25 cellular contexts compared by ENCODE assay signal in the genomic region with DNA sequence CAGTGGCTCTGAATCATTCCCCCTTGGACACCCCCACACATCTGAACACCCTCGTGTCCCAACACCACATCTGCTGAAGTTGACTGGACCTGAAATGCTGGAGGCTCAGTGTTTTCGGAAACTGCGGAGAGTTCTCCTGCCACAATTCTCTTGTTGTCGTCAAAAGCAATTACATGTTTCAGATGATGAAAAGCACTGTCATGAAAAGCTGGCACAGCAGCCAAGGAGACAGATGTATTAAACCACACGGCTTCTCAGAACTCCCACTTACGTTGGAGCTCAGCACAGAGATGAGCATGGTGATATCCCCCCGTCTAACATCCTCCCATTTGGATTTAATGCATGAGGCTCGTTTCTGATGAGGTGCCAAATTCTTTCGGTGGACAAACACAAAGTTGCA.
DNase-seq lines count a peak whose midpoint lies in the region; ATAC-seq, FAIRE-seq and TF ChIP-seq lines count a peak whose summit lies in the region.
"Had no signal": no experiment of that assay in that cellular context is flagged by ENCODE, and none has a peak within 500 bp of the region (broad histone marks: within the 10 kb centered on the region; RNA-seq: fewer than 3 reads in every experiment).

No MANE protein-coding gene starts in this region.

- BruUV-seq in HepG2 (replicated peaks; lab: Mats Ljungman, UMichigan): no TSS peak

- no peak overlapping the region for H2AFZ ChIP-seq in HepG2 (ENCODE audit: low read length)

- H3K4me1 ChIP-seq in upper lobe of left lung (peaks cover 0 to 6% (median 0%) of the 10 kb centered on the region in 4 donors), HepG2 (ENCODE audit: insufficient read depth, low read length) (peaks cover 21% of the 10 kb centered on the region)

- TF ChIP-seq POLR2A in upper lobe of left lung (IDR thresholded peaks at IDR 0.05): no peak
- TF ChIP-seq POLR2A in HepG2 (IDR thresholded peaks at IDR 0.05; ENCODE audit: insufficient read depth in 1 of 2, low read depth in 2 of 2, low read length in 2 of 2): no peak

- no peak overlapping the region for H3K4me2 ChIP-seq in HepG2 (ENCODE audit: low read depth, low read length)
- H3K4me2 ChIP-seq: KMS-11 had no signal

- DNase-seq in GM04504 (ENCODE audit: low read depth) (peak; percentile 20), RPMI7951 (ENCODE audit: low read depth) (peak; percentile 4), fibroblast of mammary gland (ENCODE audit: low read depth) (peak; percentile 74), urothelium cell line (ENCODE audit: low spot score) (no peak), NCI-H774 (lab: John Stamatoyannopoulos, UW) (no peak), upper lobe of left lung (no peak), HepG2 (ENCODE audit: low spot score) (no peak)
- no peak for DNase-seq in stimulated activated naive CD4-positive, alpha-beta T cell treated with Interleukin-2 at 50 U/mL for 16 hours (lab: John Stamatoyannopoulos, UW)
- DNase-seq: AML-193, DMS53, GDM1, H9, HFFc6, NCI-H1105, NCI-H146, NCI-H2081, NCI-H2171, NCI-H345, NCI-H524, RPMI8226, SHP77 had no signal

- H4K20me1 ChIP-seq in HepG2 (ENCODE audit: insufficient read depth, low read length): no peaks in the 10 kb centered on the region

- 67 to 91% methylated on average over 9 of the region's 9 CpGs for WGBS in upper lobe of left lung, 2 donors
- WGBS in HepG2 (ENCODE audit: low lambda C conversion rate): 41% methylated on average over 9 of the region's 9 CpGs

- in situ Hi-C loops in HepG2 (cut with HindIII; ENCODE audit: extremely low pct_ligation_motif_present, low pct_unique_long_range_greater_than_20kb): no loop called here

- H3K27ac ChIP-seq in upper lobe of left lung (no peak overlapping the region), HepG2 (ENCODE audit: extremely low read length, insufficient read depth, low read length) (no peak overlapping the region)
- H3K27ac ChIP-seq: C4-2B, HL-60, KMS-11, SK-N-MC had no signal

- no peak overlapping the region for H3K9ac ChIP-seq in HepG2 (ENCODE audit: insufficient read depth, low read depth, low read length)
- H3K9ac ChIP-seq: KMS-11 had no signal

- intact Hi-C loops in HepG2 (cut with micrococcal nuclease; ENCODE audit: unreplicated experiment): no loop called here

- no peak for TF ChIP-seq RAD21 in HepG2 (CRISPR knock-in tag; IDR thresholded peaks at IDR 0.05)

- POLR2A ChIA-PET in HepG2 (lab: Yijun Ruan, JAX): no interaction called here

- TF ChIP-seq CTCF in fibroblast of mammary gland (conservative IDR thresholded peaks at IDR 0.05; ENCODE audit: control insufficient read depth, insufficient read depth, low read depth, low read length): no peak
- TF ChIP-seq CTCF in upper lobe of left lung (IDR thresholded peaks at IDR 0.05): no peak
- TF ChIP-seq CTCF in HepG2 (CRISPR knock-in tag; IDR thresholded peaks at IDR 0.05): no peak

- FAIRE-seq in urothelium cell line (lab: Jason Lieb, UNC) (peak; percentile 30), HepG2 (lab: Jason Lieb, UNC) (no peak)

- ATAC-seq in upper lobe of left lung (ENCODE audit: low FRiP score in 2 of 2) (no peak), HepG2 (no peak)

- TF ChIP-seq EP300 in upper lobe of left lung (IDR thresholded peaks at IDR 0.05) (no peak), HepG2 (IDR thresholded peaks at IDR 0.05; ENCODE audit: low read depth in 2 of 2, low read length in 2 of 2) (no peak), HepG2 (CRISPR knock-in tag; IDR thresholded peaks at IDR 0.05; ENCODE audit: borderline replicate concordance) (no peak)

- no peaks in the 10 kb centered on the region for H3K36me3 ChIP-seq in upper lobe of left lung
- H3K36me3 ChIP-seq in HepG2 (replicated peaks in 1 of 2; ENCODE audit: control insufficient read depth in 1 of 2, insufficient read depth in 2 of 2, low read length in 2 of 2): no peaks in the 10 kb centered on the region

- H3K4me3 ChIP-seq in fibroblast of mammary gland (ENCODE audit: control insufficient read depth, low read depth, low read length) (no peak overlapping the region), upper lobe of left lung (no peak overlapping the region), HepG2 (replicated peaks in 1 of 3; ENCODE audit: insufficient read depth in 1 of 3, low read depth in 2 of 3, low read length in 3 of 3) (no peak overlapping the region)
- H3K4me3 ChIP-seq: SK-N-MC had no signal

- H3K9me3 ChIP-seq in upper lobe of left lung: no peaks in the 10 kb centered on the region
- no peaks in the 10 kb centered on the region for H3K9me3 ChIP-seq in HepG2 (ENCODE audit: low read length)

- no peaks in the 10 kb centered on the region for H3K79me2 ChIP-seq in HepG2 (ENCODE audit: insufficient read depth, low read length)

- H3K27me3 ChIP-seq in upper lobe of left lung (no peaks in the 10 kb centered on the region), HepG2 (ENCODE audit: control insufficient read depth in 1 of 2, insufficient read depth in 2 of 2, low read length in 2 of 2) (peaks cover 0 to 10% of the 10 kb centered on the region in 2 experiments; a peak in 2 of 5 replicates)

- CTCF ChIA-PET in HepG2 (lab: Yijun Ruan, JAX; ENCODE audit: low intra/inter-chr PET ratio, low total read pairs): no interaction called here

TF ChIP-seq in HepG2, 621 proteins besides CTCF, POLR2A, EP300 and RAD21:
- TF ChIP-seq ASH2L (IDR thresholded peaks at IDR 0.05; ENCODE audit: insufficient read length, low read depth, low read length) (no peak), ZNF253 (CRISPR knock-in tag; IDR thresholded peaks at IDR 0.05; ENCODE audit: borderline replicate concordance) (no peak), NFYB (CRISPR knock-in tag; IDR thresholded peaks at IDR 0.05) (no peak)
TF ChIP-seq in HepG2: peak in this region for 0.

Comparison
In these comparisons a context has a peak if more than half of its experiments do, and no peak if none do; other contexts are left out.
1. DNase-seq: peak in GM04504 (single experiment), RPMI7951 (single experiment) and fibroblast of mammary gland (single experiment); none in urothelium cell line (single experiment), NCI-H774 (single experiment), upper lobe of left lung (0 of 2), stimulated activated naive CD4-positive, alpha-beta T cell treated with Interleukin-2 at 50 U/mL for 16 hours (single experiment) and HepG2 (single experiment).